In the genomic region with DNA sequence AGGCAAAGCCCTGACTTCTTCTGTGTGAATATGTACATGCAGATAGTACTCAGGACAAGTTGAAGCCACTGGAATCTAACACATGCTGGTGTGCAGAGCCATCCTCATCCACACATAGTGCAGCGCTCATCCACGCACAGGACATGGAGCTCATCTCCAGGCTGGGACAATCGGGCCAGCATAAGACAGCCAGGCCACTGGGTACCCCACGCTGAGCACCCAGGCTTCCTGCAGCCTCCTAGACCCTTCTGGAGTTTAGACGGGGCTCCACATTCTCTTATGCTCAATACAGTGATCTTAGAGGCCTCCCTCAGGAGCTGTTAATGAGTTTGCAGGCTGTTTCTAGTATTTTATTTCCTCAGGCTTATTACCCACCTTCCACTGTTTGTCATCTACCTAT, we compare ENCODE assay signal across 27 cellular contexts.
DNase-seq lines count a peak whose midpoint lies in the region; ATAC-seq, FAIRE-seq and TF ChIP-seq lines count a peak whose summit lies in the region.
"Had no signal": no experiment of that assay in that cellular context is flagged by ENCODE, and none has a peak within 500 bp of the region (broad histone marks: within the 10 kb centered on the region; RNA-seq: fewer than 3 reads in every experiment).

No MANE protein-coding gene starts in this region.

- intact Hi-C loops in cardiac septum (cut with DNase I) (no loop called here), upper lobe of right lung (cut with DNase I) (no loop called here)

- H3K4me3 Mint-ChIP-seq in astrocyte (ENCODE audit: unreplicated experiment): no peak overlapping the region
- H3K4me3 Mint-ChIP-seq: CD4-positive, alpha-beta memory T cell; GM23338; IgD-negative memory B cell had no signal

- H3K4me3 ChIP-seq in astrocyte (ENCODE audit: insufficient read depth, low read depth, low read length) (no peak overlapping the region), upper lobe of right lung (no peak overlapping the region)
- H3K4me3 ChIP-seq: GM23338, HAP-1 had no signal

- no peaks in the 10 kb centered on the region for H3K27me3 ChIP-seq in astrocyte (ENCODE audit: insufficient read depth, low read length)
- H3K27me3 ChIP-seq in upper lobe of right lung: no peaks in the 10 kb centered on the region

- H3K4me1 ChIP-seq in astrocyte (ENCODE audit: insufficient read depth, low read length): no peaks in the 10 kb centered on the region
- H3K4me1 ChIP-seq in upper lobe of right lung: no peaks in the 10 kb centered on the region
- H3K4me1 ChIP-seq: HAP-1 had no signal

- H3K36me3 Mint-ChIP-seq in astrocyte (ENCODE audit: low read depth, unreplicated experiment): peaks cover 25% of the 10 kb centered on the region
- H3K36me3 Mint-ChIP-seq: CD4-positive, alpha-beta memory T cell had no signal

- ATAC-seq in left lobe of liver (peak; percentile 21), upper lobe of right lung (peak; percentile 15), HG03521 (IDR thresholded peaks at IDR 0.05; ENCODE audit: unreplicated experiment) (no peak)
- ATAC-seq: GM23338, Panc1 had no signal

- no peaks in the 10 kb centered on the region for H3K9me3 Mint-ChIP-seq in astrocyte (ENCODE audit: unreplicated experiment)
- H3K9me3 Mint-ChIP-seq: GM23338, IgD-negative memory B cell had no signal

- H2AFZ ChIP-seq in astrocyte (ENCODE audit: low read depth, low read length): no peak overlapping the region
- H2AFZ ChIP-seq: GM23338 had no signal

- H3K9ac ChIP-seq in astrocyte (ENCODE audit: low read length): no peak overlapping the region
- H3K9ac ChIP-seq: KMS-11, SK-N-SH had no signal

- DNase-seq in astrocyte (ENCODE audit: low read depth): no peak
- DNase-seq in cardiac septum (ENCODE audit: low spot score): peak; percentile 56
- DNase-seq in left lobe of liver (ENCODE audit: low spot score): no peak
- no peak for DNase-seq in upper lobe of right lung
- DNase-seq in activated T-cell treated with anti-CD3 and anti-CD28 coated beads, Interleukin-2, amount 50 U/mL, for 48 hours: no peak
- DNase-seq in GOT3 (lab: John Stamatoyannopoulos, UW): no peak
- DNase-seq: C1 segment of cervical spinal cord; CD4-positive, alpha-beta memory T cell; COR-L47; DMS53; NCI-H1048; NCI-H1417; NCI-H1694 treated with DMSO at 0.1 percent for 48 hours; NCI-H2081 treated with DMSO at 0.1 percent for 48 hours; NCI-H2171; NCI-H226; NCI-H510A; NCI-H69; SK-N-SH had no signal

- peak overlapping the region; percentile 26 for H3K27ac Mint-ChIP-seq in astrocyte (ENCODE audit: unreplicated experiment)
- H3K27ac Mint-ChIP-seq: CD4-positive, alpha-beta memory T cell; IgD-negative memory B cell had no signal

- H3K36me3 ChIP-seq in astrocyte (ENCODE audit: insufficient read depth, low read length) (peaks cover 3% of the 10 kb centered on the region), upper lobe of right lung (peaks cover 48% of the 10 kb centered on the region)

- no peaks in the 10 kb centered on the region for H3K4me1 Mint-ChIP-seq in astrocyte (ENCODE audit: low read depth, unreplicated experiment)
- H3K4me1 Mint-ChIP-seq: CD4-positive, alpha-beta memory T cell; IgD-negative memory B cell had no signal

- FAIRE-seq in astrocyte (lab: Jason Lieb, UNC): no peak
- FAIRE-seq: A204.1, GM18507 had no signal

- H3K9me3 ChIP-seq in astrocyte (ENCODE audit: insufficient read depth, low read depth, low read length) (no peaks in the 10 kb centered on the region), upper lobe of right lung (no peaks in the 10 kb centered on the region)
- H3K9me3 ChIP-seq: HAP-1, SK-N-SH had no signal

- peaks cover 40% of the 10 kb centered on the region for H4K20me1 ChIP-seq in astrocyte (ENCODE audit: insufficient read depth, low read length)

- H3K79me2 ChIP-seq in astrocyte (ENCODE audit: insufficient read depth, low read length): peaks cover 7% of the 10 kb centered on the region

- H3K4me2 ChIP-seq in astrocyte (ENCODE audit: low read length): no peak overlapping the region
- H3K4me2 ChIP-seq: GM23338, KMS-11, SK-N-SH had no signal

- H3K27me3 Mint-ChIP-seq in astrocyte (ENCODE audit: low read depth, unreplicated experiment): no peaks in the 10 kb centered on the region
- H3K27me3 Mint-ChIP-seq: CD4-positive, alpha-beta memory T cell; IgD-negative memory B cell had no signal

- no peak overlapping the region for H3K27ac ChIP-seq in astrocyte (ENCODE audit: low read depth, low read length)
- H3K27ac ChIP-seq in upper lobe of right lung: no peak overlapping the region
- H3K27ac ChIP-seq: KMS-11 had no signal

- TF ChIP-seq CTCF in astrocyte (IDR thresholded peaks at IDR 0.05; ENCODE audit: insufficient read depth, low read depth, low read length) (no peak), upper lobe of right lung (IDR thresholded peaks at IDR 0.05) (no peak)
